31 cellular contexts compared by ENCODE assay signal in the genomic region with DNA sequence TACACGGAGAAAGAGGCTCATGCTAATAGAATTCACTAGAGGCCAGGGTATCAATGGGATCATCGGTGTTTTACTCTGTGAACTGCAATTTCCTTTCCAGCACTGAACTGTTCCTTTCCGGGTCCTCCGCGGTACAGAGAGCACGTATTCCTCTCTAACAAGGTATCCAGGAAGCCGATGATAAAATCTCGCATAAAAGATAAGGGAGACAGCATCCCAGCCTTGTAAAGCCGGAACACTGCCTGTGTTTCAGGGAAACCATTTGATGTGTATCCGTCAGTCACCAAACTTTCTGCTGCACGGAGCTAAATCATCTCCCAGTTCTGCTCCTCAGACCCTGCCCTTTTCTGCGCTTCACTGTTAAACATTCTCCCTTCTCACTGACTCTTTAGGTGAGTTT.
"Had no signal": no experiment of that assay in that cellular context is flagged by ENCODE, and none has a peak within 500 bp of the region (broad histone marks: within the 10 kb centered on the region; RNA-seq: fewer than 3 reads in every experiment).

No MANE protein-coding gene starts in this region.

- H3K27me3 Mint-ChIP-seq: activated naive CD4-positive, alpha-beta T cell treated with anti-CD3 and anti-CD28 coated beads, Interleukin-2, amount 50 U/mL, for 24 hours had no signal

- ATAC-seq: activated CD8-positive, alpha-beta T cell treated with anti-CD3 and anti-CD28 coated beads for 36 hours; body of pancreas; Right ventricle myocardium inferior had no signal

- H3K36me3 ChIP-seq: adrenal gland, breast epithelium had no signal

- H3K36me3 Mint-ChIP-seq: activated naive CD4-positive, alpha-beta T cell treated with anti-CD3 and anti-CD28 coated beads, Interleukin-2, amount 50 U/mL, for 24 hours; activated naive CD8-positive, alpha-beta T cell treated with anti-CD3 and anti-CD28 coated beads, Interleukin-2, amount 10 ng/mL, durations not matched to agents 7 days and 5 days had no signal

- H2AFZ ChIP-seq: PC-9 had no signal

- H3K27me3 ChIP-seq: adrenal gland, body of pancreas, breast epithelium had no signal

- H3K4me1 ChIP-seq: body of pancreas, breast epithelium had no signal

- H3K4me1 Mint-ChIP-seq: activated CD4-positive, alpha-beta T cell treated with anti-CD3 and anti-CD28 coated beads, Interleukin-2, amount 10 ng/mL, durations not matched to agents 24 days and 14 days; activated naive CD4-positive, alpha-beta T cell treated with anti-CD3 and anti-CD28 coated beads, Interleukin-2, amount 50 U/mL, for 24 hours; activated naive CD8-positive, alpha-beta T cell treated with anti-CD3 and anti-CD28 coated beads, Interleukin-2, amount 10 ng/mL, durations not matched to agents 7 days and 5 days had no signal

- H3K27ac Mint-ChIP-seq: activated CD4-positive, alpha-beta T cell treated with anti-CD3 and anti-CD28 coated beads, Interleukin-2, amount 10 ng/mL, durations not matched to agents 24 days and 14 days; activated CD8-positive, alpha-beta T cell treated with anti-CD3 and anti-CD28 coated beads for 36 hours; activated naive CD4-positive, alpha-beta T cell treated with anti-CD3 and anti-CD28 coated beads, Interleukin-2, amount 50 U/mL, for 24 hours; activated naive CD8-positive, alpha-beta T cell treated with anti-CD3 and anti-CD28 coated beads, Interleukin-2, amount 10 ng/mL, durations not matched to agents 7 days and 5 days; activated T-helper 2 cell treated with anti-CD3 and anti-CD28 coated beads, Interferon-gamma antibody, Interleukin-2, Interleukin-4, amounts not matched to agents 10 μg/mL and 5 μg/mL and 100 μg/mL, durations not matched to agents 14 hours and 24 hours and 36 hours had no signal

- H3K9me3 Mint-ChIP-seq: activated CD8-positive, alpha-beta T cell treated with anti-CD3 and anti-CD28 coated beads for 36 hours; activated naive CD4-positive, alpha-beta T cell treated with anti-CD3 and anti-CD28 coated beads, Interleukin-2, amount 50 U/mL, for 24 hours; activated naive CD8-positive, alpha-beta T cell treated with anti-CD3 and anti-CD28 coated beads, Interleukin-2, amount 10 ng/mL, durations not matched to agents 7 days and 5 days; activated T-helper 2 cell treated with anti-CD3 and anti-CD28 coated beads, Interferon-gamma antibody, Interleukin-2, Interleukin-4, amounts not matched to agents 10 μg/mL and 5 μg/mL and 100 μg/mL, durations not matched to agents 14 hours and 24 hours and 36 hours had no signal

- H3K27ac ChIP-seq: body of pancreas, breast epithelium, PC-9, RWPE1 had no signal

- H3K4me2 ChIP-seq: PC-9 had no signal

- H3K4me3 ChIP-seq: adrenal gland, body of pancreas, breast epithelium, PC-9 had no signal

- H3K9me3 ChIP-seq: adrenal gland, body of pancreas, breast epithelium had no signal

- H3K4me3 Mint-ChIP-seq: activated CD4-positive, alpha-beta T cell treated with anti-CD3 and anti-CD28 coated beads, Interleukin-2, amount 10 ng/mL, durations not matched to agents 24 days and 14 days; activated CD8-positive, alpha-beta T cell treated with anti-CD3 and anti-CD28 coated beads for 36 hours; activated naive CD4-positive, alpha-beta T cell treated with anti-CD3 and anti-CD28 coated beads, Interleukin-2, amount 50 U/mL, for 24 hours; activated naive CD8-positive, alpha-beta T cell treated with anti-CD3 and anti-CD28 coated beads, Interleukin-2, amount 10 ng/mL, durations not matched to agents 7 days and 5 days had no signal

- DNase-seq: activated CD4-positive, alpha-beta T cell treated with anti-CD3 and anti-CD28 coated beads, Interleukin-2, amount 10 ng/mL, durations not matched to agents 24 days and 14 days; activated CD4-positive, alpha-beta T cell treated with anti-CD3 and anti-CD28 coated beads, Interleukin-2, amount 50 U/mL, for 4 hours; activated CD8-positive, alpha-beta T cell treated with anti-CD3 and anti-CD28 coated beads for 36 hours; activated gamma-delta T cell; activated naive CD4-positive, alpha-beta T cell treated with Interleukin-2 at 50 U/mL for 16 hours; activated naive CD8-positive, alpha-beta T cell treated with anti-CD3 and anti-CD28 coated beads, Interleukin-2, amount 10 ng/mL, durations not matched to agents 7 days and 5 days; activated T-cell treated with anti-CD3 and anti-CD28 coated beads, Interleukin-2, amount 50 U/mL, for 1 hour; adrenal gland; body of pancreas; Kasumi-1; KG1; MM.1S; MV-4-11; NCI-H1092; NCI-H1436 treated with DMSO at 0.1 percent for 48 hours; NCI-H1694 treated with DMSO at 0.1 percent for 48 hours; NCI-H2029; NCI-H2107; NCI-H2171; NCI-H510A; NCI-H526; NCI-H748 treated with DMSO at 0.1 percent for 48 hours; NK-92 treated with Interleukin-12 subunit alpha and Interleukin-12 subunit beta, amount 100 ng/mL, for 24 hours; PC-9; SIG-M5; T1000 had no signal
